Comparison of ENCODE assay signal across 8 cellular contexts in genomic region chr4:123555500-123556273, GRCh38.
A peak's percentile ranks its signal among the peaks of the same experiment; 100 is the strongest.
DNase-seq lines count a peak whose midpoint lies in the region; ATAC-seq and TF ChIP-seq lines count a peak whose summit lies in the region.

No MANE protein-coding gene starts in this region.

- H3K4me1 ChIP-seq in lung (ENCODE audit: control insufficient read depth in 2 of 2, insufficient read depth in 2 of 2, low read length in 2 of 2) (peaks cover 2 to 4% of the 10 kb centered on the region in 2 donors), upper lobe of right lung (peaks cover 27% of the 10 kb centered on the region)
- H3K4me1 ChIP-seq in CD8-positive, alpha-beta T cell (ENCODE audit: insufficient read depth, low read length) = no peaks in the 10 kb centered on the region

- H3K27ac Mint-ChIP-seq in CD8-positive, alpha-beta T cell = no peak overlapping the region
- no peak overlapping the region for H3K27ac Mint-ChIP-seq in stimulated activated effector memory CD8-positive, alpha-beta T cell treated with anti-CD3 and anti-CD28 coated beads, Interleukin-12 subunit alpha, Interleukin-12 subunit beta, amount 100 ng/mL, for 72 hours

- POLR2A ChIA-PET in CD8-positive, alpha-beta T cell (lab: Charles Lee) = no interaction called here

- ATAC-seq in lung (ENCODE audit: insufficient read depth, low FRiP score) (peak; percentile 83), upper lobe of right lung (peak; percentile 88)
- ATAC-seq in CD8-positive, alpha-beta T cell = no peak
- ATAC-seq in stimulated activated effector memory CD8-positive, alpha-beta T cell treated with anti-CD3 and anti-CD28 coated beads, Interleukin-12 subunit alpha, Interleukin-12 subunit beta, amount 100 ng/mL, for 72 hours = no peak

- no peak overlapping the region for H3K4me3 ChIP-seq in lung
- H3K4me3 ChIP-seq in upper lobe of right lung = no peak overlapping the region
- H3K4me3 ChIP-seq in CD8-positive, alpha-beta T cell (ENCODE audit: low read depth, low read length) = no peak overlapping the region

- no peaks in the 10 kb centered on the region for H3K27me3 Mint-ChIP-seq in CD8-positive, alpha-beta T cell (ENCODE audit: low read depth)

- DNase-seq in AG08395 (ENCODE audit: low spot score) = peak; percentile 14
- DNase-seq in NCI-H1105 treated with DMSO at 0.1 percent for 48 hours (lab: John Stamatoyannopoulos, UW) = peak; percentile 67
- peak; percentile 60 for DNase-seq in dedifferentiated amniotic fluid mesenchymal stem cell (ENCODE audit: extremely low spot score)
- DNase-seq in lung (ENCODE audit: low spot score) = peak; percentile 89
- DNase-seq in upper lobe of right lung = peak; percentile 87
- DNase-seq in CD8-positive, alpha-beta T cell = no peak
- DNase-seq in stimulated activated effector memory CD8-positive, alpha-beta T cell treated with anti-CD3 and anti-CD28 coated beads, Interleukin-12 subunit alpha, Interleukin-12 subunit beta, amount 100 ng/mL, for 72 hours (ENCODE audit: low spot score in 2 of 2) = no peak
- no peak for DNase-seq in activated gamma-delta T cell (lab: John Stamatoyannopoulos, UW)

- no peak for TF ChIP-seq CTCF in lung (IDR thresholded peaks at IDR 0.05; ENCODE audit: control extremely low read depth, extremely low read depth)
- TF ChIP-seq CTCF in upper lobe of right lung (IDR thresholded peaks at IDR 0.05) = no peak
- TF ChIP-seq CTCF in CD8-positive, alpha-beta T cell (IDR thresholded peaks at IDR 0.05) = no peak

- no peak overlapping the region for H3K4me3 Mint-ChIP-seq in CD8-positive, alpha-beta T cell
- no peak overlapping the region for H3K4me3 Mint-ChIP-seq in stimulated activated effector memory CD8-positive, alpha-beta T cell treated with anti-CD3 and anti-CD28 coated beads, Interleukin-12 subunit alpha, Interleukin-12 subunit beta, amount 100 ng/mL, for 72 hours

- H3K4me1 Mint-ChIP-seq in CD8-positive, alpha-beta T cell (ENCODE audit: low read depth) = no peaks in the 10 kb centered on the region
- H3K4me1 Mint-ChIP-seq in stimulated activated effector memory CD8-positive, alpha-beta T cell treated with anti-CD3 and anti-CD28 coated beads, Interleukin-12 subunit alpha, Interleukin-12 subunit beta, amount 100 ng/mL, for 72 hours = peaks cover 5% of the 10 kb centered on the region

- H3K9me3 ChIP-seq in lung (ENCODE audit: control insufficient read depth in 2 of 2, insufficient read depth in 1 of 2, low read length in 1 of 2) (no peaks in the 10 kb centered on the region), upper lobe of right lung (no peaks in the 10 kb centered on the region)
- no peaks in the 10 kb centered on the region for H3K9me3 ChIP-seq in CD8-positive, alpha-beta T cell (ENCODE audit: low read length)

- H3K36me3 ChIP-seq in lung (ENCODE audit: control insufficient read depth in 2 of 2, insufficient read depth in 2 of 2, low read length in 2 of 2) (no peaks in the 10 kb centered on the region), upper lobe of right lung (no peaks in the 10 kb centered on the region)
- no peaks in the 10 kb centered on the region for H3K36me3 ChIP-seq in CD8-positive, alpha-beta T cell (ENCODE audit: insufficient read depth, low read length)

- H3K27me3 ChIP-seq in lung (ENCODE audit: control insufficient read depth, insufficient read depth) (no peaks in the 10 kb centered on the region), upper lobe of right lung (no peaks in the 10 kb centered on the region)
- H3K27me3 ChIP-seq in CD8-positive, alpha-beta T cell (ENCODE audit: insufficient read depth, low read length) = no peaks in the 10 kb centered on the region

- H3K9me3 Mint-ChIP-seq in CD8-positive, alpha-beta T cell = no peaks in the 10 kb centered on the region
- no peaks in the 10 kb centered on the region for H3K9me3 Mint-ChIP-seq in stimulated activated effector memory CD8-positive, alpha-beta T cell treated with anti-CD3 and anti-CD28 coated beads, Interleukin-12 subunit alpha, Interleukin-12 subunit beta, amount 100 ng/mL, for 72 hours

- H3K27ac ChIP-seq in lung (ENCODE audit: low read depth in 1 of 2, low read length in 1 of 2) (peak overlapping the region; percentile 22 to 87), upper lobe of right lung (peak overlapping the region; percentile 78)
- no peak overlapping the region for H3K27ac ChIP-seq in CD8-positive, alpha-beta T cell (ENCODE audit: low read depth, low read length)

- CTCF ChIA-PET in CD8-positive, alpha-beta T cell (lab: Charles Lee) = interaction anchor here (1.0 to 4.2 kb wide), 2 partner anchors 9 to 25 kb away, joined by 3 to 25 read pairs; no protein-coding TSS in a partner anchor

- no peaks in the 10 kb centered on the region for H3K36me3 Mint-ChIP-seq in CD8-positive, alpha-beta T cell
- no peaks in the 10 kb centered on the region for H3K36me3 Mint-ChIP-seq in stimulated activated effector memory CD8-positive, alpha-beta T cell treated with anti-CD3 and anti-CD28 coated beads, Interleukin-12 subunit alpha, Interleukin-12 subunit beta, amount 100 ng/mL, for 72 hours

- intact Hi-C loops in upper lobe of right lung (cut with DNase I) = no loop called here
- intact Hi-C loops in CD8-positive, alpha-beta T cell (cut with DNase I, micrococcal nuclease) = no loop called here

- WGBS in lung, 2 donors = 32 to 35% methylated on average over 10 of the region's 10 CpGs

Comparison
In these comparisons a context has a peak if more than half of its experiments do, and no peak if none do; other contexts are left out.
1. DNase-seq: peak in AG08395 (single experiment), NCI-H1105 treated with DMSO at 0.1 percent for 48 hours (single experiment), dedifferentiated amniotic fluid mesenchymal stem cell (single experiment), lung (single experiment) and upper lobe of right lung (single experiment); none in CD8-positive, alpha-beta T cell (0 of 7), stimulated activated effector memory CD8-positive, alpha-beta T cell treated with anti-CD3 and anti-CD28 coated beads, Interleukin-12 subunit alpha, Interleukin-12 subunit beta, amount 100 ng/mL, for 72 hours (0 of 2) and activated gamma-delta T cell (single experiment).
2. ATAC-seq: peak in lung (single experiment) and upper lobe of right lung (single experiment); none in CD8-positive, alpha-beta T cell (single experiment) and stimulated activated effector memory CD8-positive, alpha-beta T cell treated with anti-CD3 and anti-CD28 coated beads, Interleukin-12 subunit alpha, Interleukin-12 subunit beta, amount 100 ng/mL, for 72 hours (single experiment).